ENCODE assay signal across 8 cellular contexts in genomic region chr5:91379602-91380490, GRCh38. TPM values are rescaled to one million over a fixed set of nuclear protein-coding genes. Genes with fewer than 3 reads are reported as not detected.
DNase-seq lines count a peak whose midpoint lies in the region; ATAC-seq and TF ChIP-seq lines count a peak whose summit lies in the region.

No MANE protein-coding gene starts in this region.

- peak; percentile 58 for ATAC-seq in GM19328 (IDR thresholded peaks at IDR 0.05; ENCODE audit: unreplicated experiment)
- ATAC-seq in HG03469 (IDR thresholded peaks at IDR 0.05; ENCODE audit: unreplicated experiment): peak; percentile 45
- peak; percentile 66 for ATAC-seq in left lung

- H3K4me3 ChIP-seq in BJ (ENCODE audit: low read depth, low read length) (peak overlapping the region; percentile 64), left lung (peak overlapping the region; percentile 63 to 76)

- H3K9me3 ChIP-seq in left lung: no peaks in the 10 kb centered on the region

- DNase-seq in BJ (ENCODE audit: low read depth) (peak; percentile 45), NCI-H526 treated with DMSO at 0.1 percent for 48 hours (lab: John Stamatoyannopoulos, UW) (peak; percentile 91), cortex of kidney (lab: John Stamatoyannopoulos, UW) (peak; percentile 27), left lung (peak; percentile 96 to 99)
- DNase-seq in activated CD4-positive, alpha-beta T cell treated with anti-CD3 and anti-CD28 coated beads, Interleukin-2, amount 50 U/mL, for 1 hour: peak; percentile 92
- peak; percentile 91 for DNase-seq in stimulated activated CD4-positive, alpha-beta T cell treated with anti-CD3 and anti-CD28 coated beads, Interleukin-2, amount 100 ng/mL, for 4 hours (ENCODE audit: low read depth)

- H3K27ac ChIP-seq in left lung: peak overlapping the region; percentile 99 to 100

- peaks cover 4% of the 10 kb centered on the region for H3K36me3 ChIP-seq in BJ (ENCODE audit: control insufficient read depth, insufficient read depth, low read length)
- peaks cover 0 to 32% of the 10 kb centered on the region in 2 donors for H3K36me3 ChIP-seq in left lung

- CTCF ChIA-PET in BJ (lab: Yijun Ruan, JAX): interaction anchor here (1.1 to 1.9 kb wide), 5 partner anchors 133 to 278 kb away, joined by 3 to 9 read pairs (median 5); no protein-coding TSS in a partner anchor

- intact Hi-C loops in left lung (cut with DNase I): loop anchor here in 1 of 2 donors (5.0 to 10.0 kb wide), 2 partner anchors 155 to 278 kb away; no protein-coding TSS in a partner anchor

- H3K4me1 ChIP-seq in left lung: peaks cover 7 to 52% of the 10 kb centered on the region in 2 donors

- POLR2A ChIA-PET in BJ (lab: Charles Lee): no interaction called here

- no peak for TF ChIP-seq CTCF in BJ (IDR thresholded peaks at IDR 0.05; ENCODE audit: insufficient read depth, low read depth, low read length)
- no peak for TF ChIP-seq CTCF in left lung (IDR thresholded peaks at IDR 0.05)

- H3K27me3 ChIP-seq in BJ (ENCODE audit: control insufficient read depth, insufficient read depth, low read length) (no peaks in the 10 kb centered on the region), left lung (no peaks in the 10 kb centered on the region)

RNA-seq across cellular contexts. Expression of gene ARRDC3, which starts 3.3 kb away (rescaled TPM):
- polyA plus RNA-seq in BJ (2011; rRNA removed): 20.7 and 37.4 TPM in 2 replicates
- 80.3 and 80.8 TPM in 2 replicates for polyA minus RNA-seq in BJ (2011; rRNA and poly(A)+ RNA removed)
- total RNA-seq in left lung: 100 to 1,000 TPM in 1 of 2 donors, 10 to 100 TPM in 1; 80.3 to 182 TPM

Comparison
In these comparisons a context has a peak if more than half of its experiments do, and no peak if none do; other contexts are left out.
1. Peak in every context shown above with its lines: DNase-seq, ATAC-seq, H3K4me3 ChIP-seq and H3K27ac ChIP-seq.
2. DNase-seq: peak in every context shown above with its lines; median percentile 98 in left lung; 92 in activated CD4-positive, alpha-beta T cell treated with anti-CD3 and anti-CD28 coated beads, Interleukin-2, amount 50 U/mL, for 1 hour; 91 in NCI-H526 treated with DMSO at 0.1 percent for 48 hours; 91 in stimulated activated CD4-positive, alpha-beta T cell treated with anti-CD3 and anti-CD28 coated beads, Interleukin-2, amount 100 ng/mL, for 4 hours; 45 in BJ; 27 in cortex of kidney.